Comparison of ENCODE assay signal across 7 cellular contexts in genomic region chr3:127981097-127981496, GRCh38.
"Had no signal": no experiment of that assay in that cellular context is flagged by ENCODE, and none has a peak within 500 bp of the region (broad histone marks: within the 10 kb centered on the region; RNA-seq: fewer than 3 reads in every experiment).

No MANE protein-coding gene starts in this region.

- DNase-seq: H9, HCEC 1CT, IMR-90, KG1 had no signal

- H3K27ac Mint-ChIP-seq: GM23338, H9 had no signal

- H3K4me3 Mint-ChIP-seq: GM23338, H9 had no signal

- H3K9me3 Mint-ChIP-seq: GM23338 had no signal

- H2AFZ ChIP-seq: GM23338 had no signal

- ATAC-seq: GM23338, K562 had no signal

- H3K4me2 ChIP-seq: GM23338 had no signal

- H3K27ac ChIP-seq: HL-60 had no signal

- H3K4me3 ChIP-seq: GM23338, K562 had no signal
